In genomic region chr10:16155761-16156322, GRCh38 we compare ENCODE assay signal across 28 cellular contexts.
DNase-seq lines count a peak whose midpoint lies in the region; ATAC-seq, FAIRE-seq and TF ChIP-seq lines count a peak whose summit lies in the region.
"Had no signal": no experiment of that assay in that cellular context is flagged by ENCODE, and none has a peak within 500 bp of the region (broad histone marks: within the 10 kb centered on the region; RNA-seq: fewer than 3 reads in every experiment).

No MANE protein-coding gene starts in this region.

- H2BK15ac ChIP-seq in mesendoderm (replicated peaks; ENCODE audit: low read depth): no peak overlapping the region

- H3K36me3 ChIP-seq in K562 (ENCODE audit: control insufficient read depth, insufficient read depth, low read length): no peaks in the 10 kb centered on the region
- no peaks in the 10 kb centered on the region for H3K36me3 ChIP-seq in mesendoderm (ENCODE audit: control insufficient read depth, insufficient read depth, low read length)
- H3K36me3 ChIP-seq in sigmoid colon: no peaks in the 10 kb centered on the region
- H3K36me3 ChIP-seq: breast epithelium, esophagus squamous epithelium had no signal

- H3K56ac ChIP-seq in mesendoderm (ENCODE audit: low read length): no peak overlapping the region

- H3K4ac ChIP-seq in mesendoderm (ENCODE audit: low read depth, low read length): no peak overlapping the region

- H3K79me2 ChIP-seq in K562 (ENCODE audit: control insufficient read depth, insufficient read depth, low read length) (no peaks in the 10 kb centered on the region), mesendoderm (ENCODE audit: control insufficient read depth, insufficient read depth, low read length) (no peaks in the 10 kb centered on the region)

- no peaks in the 10 kb centered on the region for H3K9me3 Mint-ChIP-seq in nephron progenitor cell
- H3K9me3 Mint-ChIP-seq: activated B cell treated with CpG ODN at 0.5 μM for 24 hours; effector memory CD8-positive, alpha-beta T cell had no signal

- H3K23ac ChIP-seq in mesendoderm (ENCODE audit: low read length): no peak overlapping the region

- H3K4me2 ChIP-seq in K562 (ENCODE audit: insufficient read depth, low read length) (no peak overlapping the region), mesendoderm (ENCODE audit: low read length) (no peak overlapping the region)

- no peaks in the 10 kb centered on the region for H3K36me3 Mint-ChIP-seq in nephron progenitor cell (ENCODE audit: low read depth)

- no peak for TF ChIP-seq RAD21 in K562 (CRISPR knock-in tag; conservative IDR thresholded peaks at IDR 0.05 in 1 of 2, IDR thresholded peaks at IDR 0.05 in 1 of 2)

- in situ Hi-C loops in K562 (cut with MboI): no loop called here

- H3K4me1 Mint-ChIP-seq in nephron progenitor cell: no peaks in the 10 kb centered on the region
- H3K4me1 Mint-ChIP-seq: activated B cell treated with CpG ODN at 0.5 μM for 24 hours had no signal

- POLR2A ChIA-PET in K562 (lab: Yijun Ruan, JAX): interaction anchor here (0.6 kb wide), 1 partner anchor 636 kb away, joined by 3 read pairs; no protein-coding TSS in a partner anchor

- H2AFZ ChIP-seq in K562 (ENCODE audit: low read depth, low read length): no peak overlapping the region

- H4K5ac ChIP-seq in mesendoderm (ENCODE audit: low read length): no peak overlapping the region

- FAIRE-seq in K562 (lab: Jason Lieb, UNC): no peak
- FAIRE-seq: colon, frontal cortex, kidney, small intestine had no signal

- H3K27me3 ChIP-seq in K562 (ENCODE audit: control insufficient read depth in 2 of 2, insufficient read depth in 2 of 2, low read length in 2 of 2) (no peaks in the 10 kb centered on the region), mesendoderm (ENCODE audit: insufficient read depth, low read length, poor library complexity) (no peaks in the 10 kb centered on the region), sigmoid colon (no peaks in the 10 kb centered on the region)
- H3K27me3 ChIP-seq: breast epithelium, esophagus squamous epithelium had no signal

- H2BK120ac ChIP-seq in mesendoderm (ENCODE audit: low read depth, low read length): no peak overlapping the region

- WGBS in K562 (ENCODE audit: insufficient coverage, low coverage, missing lambda C conversion rate): 2% methylated on average over 4 of the region's 4 CpGs
- WGBS in mesendoderm (ENCODE audit: extremely low coverage, insufficient coverage, low lambda C conversion rate): no CpG with 5 or more reads among the region's 4 CpGs
- 47 to 53% methylated on average over 4 of the region's 4 CpGs for WGBS in sigmoid colon, 2 donors

- no peak overlapping the region for H2AK5ac ChIP-seq in mesendoderm (ENCODE audit: low read length)

- H3K9me3 ChIP-seq in K562 (replicated peaks; ENCODE audit: control insufficient read depth, insufficient read depth, low read depth, low read length): no peaks in the 10 kb centered on the region
- no peaks in the 10 kb centered on the region for H3K9me3 ChIP-seq in sigmoid colon
- H3K9me3 ChIP-seq: breast epithelium, esophagus squamous epithelium had no signal

- TF ChIP-seq CTCF in LNCAP (IDR thresholded peaks at IDR 0.05) (peak; percentile 22; the same call in 1 of the 2 replicates), K562 (IDR thresholded peaks at IDR 0.05 in 2 of 3, conservative IDR thresholded peaks at IDR 0.05 in 1 of 3; ENCODE audit: insufficient read depth in 2 of 3, low read depth in 1 of 3, low read length in 3 of 3) (no peak), nephron progenitor cell (IDR thresholded peaks at IDR 0.05) (no peak), sigmoid colon (IDR thresholded peaks at IDR 0.05) (no peak)

- no peak overlapping the region for H3K27ac ChIP-seq in K562 (ENCODE audit: extremely low read depth, low read depth, low read length)
- no peak overlapping the region for H3K27ac ChIP-seq in mesendoderm (ENCODE audit: low read depth, low read length)
- H3K27ac ChIP-seq in sigmoid colon: no peak overlapping the region
- H3K27ac ChIP-seq: breast epithelium, esophagus squamous epithelium had no signal

- no peaks in the 10 kb centered on the region for H3K79me1 ChIP-seq in mesendoderm (ENCODE audit: low read length)

- H3K4me3 ChIP-seq in K562 (no peak overlapping the region), mesendoderm (ENCODE audit: low read length) (no peak overlapping the region), sigmoid colon (no peak overlapping the region)
- H3K4me3 ChIP-seq: breast epithelium, esophagus squamous epithelium had no signal

- H3K4me3 Mint-ChIP-seq in nephron progenitor cell: no peak overlapping the region
- H3K4me3 Mint-ChIP-seq: activated B cell treated with CpG ODN at 0.5 μM for 24 hours; effector memory CD8-positive, alpha-beta T cell; HFFc6 had no signal

- no peak overlapping the region for H4K8ac ChIP-seq in mesendoderm (ENCODE audit: low read depth, low read length)

- H3K9ac ChIP-seq in K562 (ENCODE audit: insufficient read depth in 1 of 2, low read depth in 2 of 2, low read length in 2 of 2) (no peak overlapping the region), mesendoderm (ENCODE audit: low read length) (no peak overlapping the region)

- H3K27me3 Mint-ChIP-seq in nephron progenitor cell (ENCODE audit: low read depth, poor library complexity): no peaks in the 10 kb centered on the region
- H3K27me3 Mint-ChIP-seq: activated B cell treated with CpG ODN at 0.5 μM for 24 hours; effector memory CD8-positive, alpha-beta T cell had no signal

- TF ChIP-seq POLR2A in K562 (conservative IDR thresholded peaks at IDR 0.05) (no peak), sigmoid colon (IDR thresholded peaks at IDR 0.05) (no peak)

- no peak for TF ChIP-seq EP300 in K562 (IDR thresholded peaks at IDR 0.05; ENCODE audit: low read length)
- no peak for TF ChIP-seq EP300 in sigmoid colon (IDR thresholded peaks at IDR 0.05)

- BruUV-seq in K562 (replicated peaks; lab: Mats Ljungman, UMichigan): no TSS peak

- DNase-seq in COR-L47 (lab: John Stamatoyannopoulos, UW): peak; percentile 77
- DNase-seq in K562 (ENCODE audit: extremely low read depth in 1 of 4, low spot score in 3 of 4): no peak
- DNase-seq in mesendoderm: peak; percentile 23
- DNase-seq in nephron progenitor cell: no peak
- no peak for DNase-seq in UCSD-AML1 (lab: John Stamatoyannopoulos, UW; ENCODE audit: unreplicated experiment)
- DNase-seq in sigmoid colon: no peak
- no peak for DNase-seq in DMS79 (lab: John Stamatoyannopoulos, UW)
- DNase-seq: activated B cell treated with CpG ODN at 0.5 μM for 24 hours; activated CD4-positive, alpha-beta T cell treated with anti-CD3 and anti-CD28 coated beads, Interleukin-2, amount 50 U/mL, for 4 hours; activated naive CD4-positive, alpha-beta T cell treated with anti-CD3 and anti-CD28 coated beads, Interleukin-2, amount 50 U/mL, for 16 hours; amygdala; Calu3; effector memory CD8-positive, alpha-beta T cell; esophagus squamous epithelium; HFFc6; hypothalamus; KG1; kidney; NCI-H187; nucleus accumbens; SHP77; small intestine; stimulated activated CD4-positive, alpha-beta T cell treated with anti-CD3 and anti-CD28 coated beads, Interleukin-2, amount 100 ng/mL, for 24 hours; T-helper 9 cell had no signal

- intact Hi-C loops in K562 (cut with micrococcal nuclease) (no loop called here), sigmoid colon (cut with DNase I) (no loop called here)

- ATAC-seq in K562: no peak
- ATAC-seq: effector memory CD8-positive, alpha-beta T cell had no signal

- CTCF ChIA-PET in K562 (lab: Yijun Ruan, JAX; ENCODE audit: low intra/inter-chr PET ratio): no interaction called here

- no peak overlapping the region for H3K18ac ChIP-seq in mesendoderm (ENCODE audit: low read length)

- H3K9me1 ChIP-seq in K562 (ENCODE audit: control insufficient read depth, insufficient read depth, low read length): no peaks in the 10 kb centered on the region

- no peaks in the 10 kb centered on the region for H4K20me1 ChIP-seq in K562 (replicated peaks; ENCODE audit: control insufficient read depth, insufficient read depth, low read length)

- H3K4me1 ChIP-seq in K562 (replicated peaks in 1 of 2; ENCODE audit: control insufficient read depth in 2 of 2, insufficient read depth in 2 of 2, low read length in 2 of 2): no peaks in the 10 kb centered on the region
- no peaks in the 10 kb centered on the region for H3K4me1 ChIP-seq in mesendoderm (ENCODE audit: control insufficient read depth, low read depth, low read length)
- H3K4me1 ChIP-seq in sigmoid colon: no peaks in the 10 kb centered on the region
- H3K4me1 ChIP-seq: breast epithelium, esophagus squamous epithelium had no signal

- no peak overlapping the region for H3K27ac Mint-ChIP-seq in nephron progenitor cell
- H3K27ac Mint-ChIP-seq: activated B cell treated with CpG ODN at 0.5 μM for 24 hours; effector memory CD8-positive, alpha-beta T cell; HFFc6 had no signal

- H2BK5ac ChIP-seq in mesendoderm (ENCODE audit: low read length): no peak overlapping the region

TF ChIP-seq in K562, 482 proteins besides CTCF, POLR2A, EP300 and RAD21:
- no peak for TF ChIP-seq KDM2B (CRISPR knock-in tag; IDR thresholded peaks at IDR 0.05)
- 0 out of 2 replicates have a peak, but pooled peaks have one; percentile 2 for TF ChIP-seq MAFF (IDR thresholded peaks at IDR 0.05; ENCODE audit: low read length)

Comparison
In these comparisons a context has a peak if more than half of its experiments do, and no peak if none do; other contexts are left out.
1. DNase-seq: peak in COR-L47 (single experiment) and mesendoderm (single experiment); none in K562 (0 of 4), nephron progenitor cell (single experiment), UCSD-AML1 (single experiment), sigmoid colon (single experiment) and DMS79 (single experiment).